10 cellular contexts compared by ENCODE assay signal in the genomic region with DNA sequence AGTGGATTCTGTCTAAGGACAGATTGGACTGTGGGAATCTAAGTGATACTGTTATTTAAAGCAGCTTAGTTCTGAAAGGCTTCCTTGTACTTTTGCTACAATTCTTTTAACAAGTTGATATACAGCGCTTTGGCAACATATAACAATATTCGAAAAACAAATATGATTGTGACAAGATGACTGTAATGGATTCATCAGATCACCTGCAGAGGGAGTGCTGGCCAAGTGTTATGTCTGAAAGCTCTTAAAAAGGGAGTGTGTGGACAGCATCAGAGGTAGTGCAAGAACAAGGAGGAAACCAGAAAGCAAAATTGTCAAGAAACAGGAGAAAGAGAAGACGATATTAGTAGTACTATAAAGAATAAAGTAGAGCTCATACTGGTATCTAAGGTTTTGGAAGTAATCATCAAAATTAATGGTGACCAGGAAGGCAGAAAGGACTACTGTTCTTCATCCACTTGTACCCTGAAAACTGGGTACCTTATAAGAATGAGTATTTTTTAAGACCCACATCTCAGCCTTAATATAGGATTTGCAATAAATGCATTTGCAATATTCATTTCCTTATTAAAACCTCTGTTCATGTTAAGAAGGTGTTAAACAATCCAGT.
DNase-seq lines count a peak whose midpoint lies in the region; FAIRE-seq and TF ChIP-seq lines count a peak whose summit lies in the region.
"Had no signal": no experiment of that assay in that cellular context is flagged by ENCODE, and none has a peak within 500 bp of the region (broad histone marks: within the 10 kb centered on the region; RNA-seq: fewer than 3 reads in every experiment).

No MANE protein-coding gene starts in this region.

- H3K36me3 ChIP-seq in astrocyte (ENCODE audit: insufficient read depth, low read length) (no peaks in the 10 kb centered on the region), neural cell (ENCODE audit: insufficient read depth, low read length) (no peaks in the 10 kb centered on the region)
- H3K36me3 ChIP-seq: SJCRH30 had no signal

- H3K4me3 Mint-ChIP-seq in astrocyte (ENCODE audit: unreplicated experiment) = no peak overlapping the region
- H3K4me3 Mint-ChIP-seq: natural killer cell treated with Interleukin-12 subunit alpha and Interleukin-12 subunit beta and Interleukin-15 and Interleukin-18, amount 100 ng/mL, for 72 hours had no signal

- H3K9me3 ChIP-seq in astrocyte (ENCODE audit: insufficient read depth, low read depth, low read length) (no peaks in the 10 kb centered on the region), neural cell (ENCODE audit: low read length) (no peaks in the 10 kb centered on the region)
- H3K9me3 ChIP-seq: SJCRH30 had no signal

- no peak overlapping the region for H3K27ac Mint-ChIP-seq in astrocyte (ENCODE audit: unreplicated experiment)
- H3K27ac Mint-ChIP-seq: natural killer cell treated with Interleukin-12 subunit alpha and Interleukin-12 subunit beta and Interleukin-15 and Interleukin-18, amount 100 ng/mL, for 72 hours had no signal

- no peaks in the 10 kb centered on the region for H3K27me3 Mint-ChIP-seq in astrocyte (ENCODE audit: low read depth, unreplicated experiment)
- H3K27me3 Mint-ChIP-seq: natural killer cell treated with Interleukin-12 subunit alpha and Interleukin-12 subunit beta and Interleukin-15 and Interleukin-18, amount 100 ng/mL, for 72 hours had no signal

- no peaks in the 10 kb centered on the region for H3K79me2 ChIP-seq in astrocyte (ENCODE audit: insufficient read depth, low read length)
- H3K79me2 ChIP-seq in neural cell (replicated peaks; ENCODE audit: insufficient read depth, low read length) = no peaks in the 10 kb centered on the region

- H3K4me3 ChIP-seq in GM12864 (ENCODE audit: low read depth, low read length) (no peak overlapping the region), astrocyte (ENCODE audit: insufficient read depth, low read depth, low read length) (no peak overlapping the region), neural cell (ENCODE audit: low read length) (no peak overlapping the region)
- H3K4me3 ChIP-seq: SJCRH30 had no signal

- H3K36me3 Mint-ChIP-seq in astrocyte (ENCODE audit: low read depth, unreplicated experiment) = no peaks in the 10 kb centered on the region
- H3K36me3 Mint-ChIP-seq: natural killer cell treated with Interleukin-12 subunit alpha and Interleukin-12 subunit beta and Interleukin-15 and Interleukin-18, amount 100 ng/mL, for 72 hours had no signal

- no peaks in the 10 kb centered on the region for H3K9me2 ChIP-seq in neural cell (ENCODE audit: insufficient read depth, low read length)

- DNase-seq in GM12864 (ENCODE audit: low read depth) (no peak), NCI-H1417 treated with DMSO at 0.1 percent for 48 hours (lab: John Stamatoyannopoulos, UW) (peak; percentile 37), astrocyte (ENCODE audit: low read depth) (peak; percentile 4), UCSD-AML1 (lab: John Stamatoyannopoulos, UW; ENCODE audit: unreplicated experiment) (no peak), H54 (ENCODE audit: insufficient read length, low spot score) (no peak)
- DNase-seq in activated CD4-positive, CD25-positive, alpha-beta regulatory T cell (lab: John Stamatoyannopoulos, UW) = no peak
- no peak for DNase-seq in activated T-cell treated with anti-CD3 and anti-CD28 coated beads, Interleukin-2, amount 50 U/mL, for 1 hour

- H3K4me1 ChIP-seq in astrocyte (ENCODE audit: insufficient read depth, low read length) = no peaks in the 10 kb centered on the region
- H3K4me1 ChIP-seq: SJCRH30 had no signal

- TF ChIP-seq EP300 in neural cell (conservative IDR thresholded peaks at IDR 0.05; ENCODE audit: poor library complexity, severe bottlenecking) = no peak

- TF ChIP-seq CTCF in GM12864 (IDR thresholded peaks at IDR 0.05; ENCODE audit: low read depth, low read length, missing control alignments) (peak; percentile 42), astrocyte (IDR thresholded peaks at IDR 0.05; ENCODE audit: insufficient read depth, low read depth, low read length) (peak; percentile 47), neural cell (IDR thresholded peaks at IDR 0.05; ENCODE audit: poor library complexity, severe bottlenecking) (peak; percentile 68)

- no peaks in the 10 kb centered on the region for H3K9me3 Mint-ChIP-seq in astrocyte (ENCODE audit: unreplicated experiment)

- H4K20me1 ChIP-seq in astrocyte (ENCODE audit: insufficient read depth, low read length) (no peaks in the 10 kb centered on the region), neural cell (ENCODE audit: insufficient read depth) (no peaks in the 10 kb centered on the region)

- H3F3A ChIP-seq in neural cell (ENCODE audit: insufficient read depth, low read length, poor library complexity, severe bottlenecking) = no peaks in the 10 kb centered on the region

- TF ChIP-seq POLR2A in H54 (IDR thresholded peaks at IDR 0.05; ENCODE audit: low read depth, low read length) = no peak

- H3K27ac ChIP-seq in astrocyte (ENCODE audit: low read depth, low read length) = no peak overlapping the region
- no peak overlapping the region for H3K27ac ChIP-seq in neural cell (ENCODE audit: low read length)
- H3K27ac ChIP-seq: SJCRH30 had no signal

- peaks cover 9% of the 10 kb centered on the region for H3K4me1 Mint-ChIP-seq in astrocyte (ENCODE audit: low read depth, unreplicated experiment)

- H2AFZ ChIP-seq in astrocyte (ENCODE audit: low read depth, low read length) = no peak overlapping the region
- H2AFZ ChIP-seq in neural cell (ENCODE audit: low read depth, low read length) = no peak overlapping the region

- H3K4me2 ChIP-seq in astrocyte (ENCODE audit: low read length) = no peak overlapping the region
- H3K4me2 ChIP-seq in neural cell (ENCODE audit: low read length) = no peak overlapping the region

- TF ChIP-seq RAD21 in neural cell (conservative IDR thresholded peaks at IDR 0.05) = peak; percentile 64

- H3K9ac ChIP-seq in astrocyte (ENCODE audit: low read length) = no peak overlapping the region
- no peak overlapping the region for H3K9ac ChIP-seq in neural cell (ENCODE audit: low read length)

- H3K27me3 ChIP-seq in astrocyte (ENCODE audit: insufficient read depth, low read length) (no peaks in the 10 kb centered on the region), neural cell (ENCODE audit: insufficient read depth, low read depth, low read length) (no peaks in the 10 kb centered on the region)
- H3K27me3 ChIP-seq: SJCRH30 had no signal

- FAIRE-seq in astrocyte (lab: Jason Lieb, UNC) (no peak), H54 (lab: Jason Lieb, UNC) (no peak)

TF ChIP-seq in neural cell, 6 proteins besides CTCF, POLR2A, EP300 and RAD21:
- TF ChIP-seq SMC3 (conservative IDR thresholded peaks at IDR 0.05; ENCODE audit: poor library complexity) (peak; percentile 72), MXI1 (conservative IDR thresholded peaks at IDR 0.05; ENCODE audit: poor library complexity, severe bottlenecking) (no peak)

Comparison
In these comparisons a context has a peak if more than half of its experiments do, and no peak if none do; other contexts are left out.
1. DNase-seq: peak in NCI-H1417 treated with DMSO at 0.1 percent for 48 hours (single experiment) and astrocyte (single experiment); none in GM12864 (single experiment), activated CD4-positive, CD25-positive, alpha-beta regulatory T cell (0 of 4), activated T-cell treated with anti-CD3 and anti-CD28 coated beads, Interleukin-2, amount 50 U/mL, for 1 hour (single experiment), UCSD-AML1 (single experiment) and H54 (single experiment).
2. Peak in every context shown above with its lines, with median percentiles within 50 percentile points of each other: CTCF ChIP-seq.